Comparison of ENCODE assay signal across 14 cellular contexts in genomic region chr11:57001674-57002401, GRCh38. TPM values are rescaled to one million over a fixed set of nuclear protein-coding genes. Genes with fewer than 3 reads are reported as not detected.
DNase-seq lines count a peak whose midpoint lies in the region; ATAC-seq and TF ChIP-seq lines count a peak whose summit lies in the region.
"Had no signal": no experiment of that assay in that cellular context is flagged by ENCODE, and none has a peak within 500 bp of the region (broad histone marks: within the 10 kb centered on the region; RNA-seq: fewer than 3 reads in every experiment).

No MANE protein-coding gene starts in this region.

- no peak overlapping the region for H3K27ac ChIP-seq in ascending aorta

- no peak overlapping the region for H3K27ac Mint-ChIP-seq in nephron progenitor cell
- no peak overlapping the region for H3K27ac Mint-ChIP-seq in T-helper 2 cell treated with Interferon-gamma antibody and Interleukin-4, amounts not matched to agents 5 μg/mL and 100 μg/mL, for 36 hours
- H3K27ac Mint-ChIP-seq: activated T-helper 2 cell treated with anti-CD3 and anti-CD28 coated beads, Interferon-gamma antibody, Interleukin-2, Interleukin-4, amounts not matched to agents 10 μg/mL and 5 μg/mL and 100 μg/mL, durations not matched to agents 14 hours and 24 hours and 36 hours; naive B cell; stimulated activated naive CD8-positive, alpha-beta T cell treated with anti-CD3 and anti-CD28 coated beads, Interleukin-15, amount 100 ng/mL, for 72 hours had no signal

- H3K4me1 Mint-ChIP-seq in nephron progenitor cell: no peaks in the 10 kb centered on the region
- H3K4me1 Mint-ChIP-seq in T-helper 2 cell treated with Interferon-gamma antibody and Interleukin-4, amounts not matched to agents 5 μg/mL and 100 μg/mL, for 36 hours (ENCODE audit: low read depth): no peaks in the 10 kb centered on the region
- H3K4me1 Mint-ChIP-seq: naive B cell; stimulated activated naive CD8-positive, alpha-beta T cell treated with anti-CD3 and anti-CD28 coated beads, Interleukin-15, amount 100 ng/mL, for 72 hours had no signal

- no peaks in the 10 kb centered on the region for H3K27me3 Mint-ChIP-seq in nephron progenitor cell (ENCODE audit: low read depth, poor library complexity)
- no peaks in the 10 kb centered on the region for H3K27me3 Mint-ChIP-seq in T-helper 2 cell treated with Interferon-gamma antibody and Interleukin-4, amounts not matched to agents 5 μg/mL and 100 μg/mL, for 36 hours (ENCODE audit: low read depth)
- H3K27me3 Mint-ChIP-seq: stimulated activated naive CD8-positive, alpha-beta T cell treated with anti-CD3 and anti-CD28 coated beads, Interleukin-15, amount 100 ng/mL, for 72 hours had no signal

- H3K4me1 ChIP-seq in ascending aorta: no peaks in the 10 kb centered on the region

- peaks cover 17% of the 10 kb centered on the region for H3K9me3 Mint-ChIP-seq in nephron progenitor cell
- peaks cover 21% of the 10 kb centered on the region for H3K9me3 Mint-ChIP-seq in T-helper 2 cell treated with Interferon-gamma antibody and Interleukin-4, amounts not matched to agents 5 μg/mL and 100 μg/mL, for 36 hours

- ATAC-seq in GM19035 (IDR thresholded peaks at IDR 0.05; ENCODE audit: unreplicated experiment): no peak
- ATAC-seq: stimulated activated naive CD8-positive, alpha-beta T cell treated with anti-CD3 and anti-CD28 coated beads, Interleukin-15, amount 100 ng/mL, for 72 hours had no signal

- TF ChIP-seq CTCF in cardiac fibroblast (IDR thresholded peaks at IDR 0.05; ENCODE audit: low read depth, low read length) (peak; percentile 60), nephron progenitor cell (IDR thresholded peaks at IDR 0.05) (peak; percentile 24), ascending aorta (IDR thresholded peaks at IDR 0.05) (no peak)

- intact Hi-C loops in ascending aorta (cut with DNase I): no loop called here

- peak; percentile 16 for DNase-seq in EL
- peak; percentile 3 for DNase-seq in LHCN-M2 (ENCODE audit: low read depth)
- peak; percentile 18 to 58 for DNase-seq in cardiac fibroblast (ENCODE audit: low read depth in 2 of 2)
- no peak for DNase-seq in nephron progenitor cell
- no peak for DNase-seq in activated T-cell treated with anti-CD3 and anti-CD28 coated beads, Interleukin-2, amount 50 U/mL, for 48 hours
- no peak for DNase-seq in ascending aorta (ENCODE audit: low spot score in 2 of 2)
- DNase-seq in T-helper 2 cell treated with Interferon-gamma antibody and Interleukin-4, amounts not matched to agents 5 μg/mL and 100 μg/mL, for 36 hours (ENCODE audit: low spot score): no peak
- DNase-seq: activated CD4-positive, CD25-positive, alpha-beta regulatory T cell; GOT3; naive B cell; stimulated activated naive CD8-positive, alpha-beta T cell treated with anti-CD3 and anti-CD28 coated beads, Interleukin-15, amount 100 ng/mL, for 72 hours had no signal

- H3K4me3 Mint-ChIP-seq in nephron progenitor cell: no peak overlapping the region
- no peak overlapping the region for H3K4me3 Mint-ChIP-seq in T-helper 2 cell treated with Interferon-gamma antibody and Interleukin-4, amounts not matched to agents 5 μg/mL and 100 μg/mL, for 36 hours
- H3K4me3 Mint-ChIP-seq: naive B cell; stimulated activated naive CD8-positive, alpha-beta T cell treated with anti-CD3 and anti-CD28 coated beads, Interleukin-15, amount 100 ng/mL, for 72 hours had no signal

- H3K9me3 ChIP-seq in ascending aorta: peaks cover 0 to 6% of the 10 kb centered on the region in 2 donors

- no peaks in the 10 kb centered on the region for H3K36me3 ChIP-seq in ascending aorta

- no peaks in the 10 kb centered on the region for H3K36me3 Mint-ChIP-seq in nephron progenitor cell (ENCODE audit: low read depth)
- no peaks in the 10 kb centered on the region for H3K36me3 Mint-ChIP-seq in T-helper 2 cell treated with Interferon-gamma antibody and Interleukin-4, amounts not matched to agents 5 μg/mL and 100 μg/mL, for 36 hours (ENCODE audit: low read depth)

- no peaks in the 10 kb centered on the region for H3K27me3 ChIP-seq in ascending aorta

- H3K4me3 ChIP-seq in cardiac fibroblast (replicated peaks in 1 of 2; ENCODE audit: low read depth in 2 of 2, low read length in 2 of 2): no peak overlapping the region
- no peak overlapping the region for H3K4me3 ChIP-seq in ascending aorta

RNA-seq across cellular contexts. Expression of gene OR5AK2, which starts 13.1 kb away (rescaled TPM):
- total RNA-seq in LHCN-M2 (2014; rRNA removed) (not detected in 2 replicates), ascending aorta (not detected)
- not detected for polyA plus RNA-seq in LHCN-M2 (2012)
- total RNA-seq: activated T-helper 2 cell treated with anti-CD3 and anti-CD28 coated beads, Interferon-gamma antibody, Interleukin-2, Interleukin-4, amounts not matched to agents 10 μg/mL and 5 μg/mL and 100 μg/mL, durations not matched to agents 14 hours and 24 hours and 36 hours; dermis microvascular lymphatic vessel endothelial cell had no signal

Comparison
In these comparisons a context has a peak if more than half of its experiments do, and no peak if none do; other contexts are left out.
1. DNase-seq: peak in EL (single experiment), LHCN-M2 (single experiment) and cardiac fibroblast (2 of 2); none in nephron progenitor cell (single experiment), activated T-cell treated with anti-CD3 and anti-CD28 coated beads, Interleukin-2, amount 50 U/mL, for 48 hours (0 of 2), ascending aorta (0 of 2) and T-helper 2 cell treated with Interferon-gamma antibody and Interleukin-4, amounts not matched to agents 5 μg/mL and 100 μg/mL, for 36 hours (single experiment).
2. CTCF ChIP-seq: peak in cardiac fibroblast (single experiment) and nephron progenitor cell (single experiment); none in ascending aorta (0 of 3).